12 cellular contexts compared by ENCODE assay signal in the genomic region with DNA sequence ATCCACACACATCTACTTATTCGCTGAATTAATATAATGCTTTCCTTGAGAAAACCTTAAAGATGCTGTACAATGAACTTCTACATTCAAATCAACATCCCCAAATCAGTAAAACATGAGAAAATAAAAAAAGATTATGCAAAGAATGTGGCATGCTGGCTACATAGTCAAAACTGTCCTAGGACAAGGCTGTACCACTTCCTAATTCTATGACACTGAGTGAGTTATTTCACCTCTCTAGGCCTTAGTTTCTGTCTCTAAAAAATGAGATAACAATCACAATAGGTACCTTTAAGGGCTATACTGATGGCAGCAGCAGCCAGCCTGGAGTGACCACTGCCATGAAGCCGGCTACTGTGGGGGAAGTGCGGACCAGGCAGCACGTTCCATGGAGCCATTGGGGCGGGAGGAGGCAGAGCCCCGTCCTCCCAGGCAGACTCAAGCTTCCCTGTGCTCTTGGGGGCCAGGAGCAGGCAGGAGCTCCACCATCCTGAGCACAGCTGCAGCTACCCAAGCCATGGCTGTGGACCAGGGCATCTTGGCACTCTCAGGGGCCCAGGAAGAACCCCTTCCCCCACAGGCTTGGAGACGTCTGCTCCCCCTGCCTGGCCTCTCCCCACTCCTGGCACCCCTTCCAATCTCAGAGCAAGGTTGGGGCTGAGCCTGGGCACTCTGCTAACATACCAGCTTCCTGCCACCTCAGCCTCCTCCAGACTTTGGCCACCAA.
A peak's percentile ranks its signal among the peaks of the same experiment; 100 is the strongest.
DNase-seq lines count a peak whose midpoint lies in the region; ATAC-seq, FAIRE-seq and TF ChIP-seq lines count a peak whose summit lies in the region.
"Had no signal": no experiment of that assay in that cellular context is flagged by ENCODE, and none has a peak within 500 bp of the region (broad histone marks: within the 10 kb centered on the region; RNA-seq: fewer than 3 reads in every experiment).

No MANE protein-coding gene starts in this region.

- H3K27ac ChIP-seq in left ventricle myocardium inferior (replicated peaks) (no peak overlapping the region), HUES6 (ENCODE audit: low read depth, low read length) (peak overlapping the region; percentile 46; the same call in 1 of the 2 replicates)
- H3K27ac ChIP-seq: A549 had no signal

- ATAC-seq in left ventricle myocardium superior (no peak), HG02840 (IDR thresholded peaks at IDR 0.05; ENCODE audit: low FRiP score, unreplicated experiment) (peak; percentile 92)
- ATAC-seq: A549 had no signal

- intact Hi-C loops in left ventricle myocardium superior (cut with micrococcal nuclease) (no loop called here), left ventricle myocardium inferior (cut with micrococcal nuclease) (no loop called here)

- H3K4me3 ChIP-seq in left ventricle myocardium inferior, result no peak overlapping the region
- H3K4me3 ChIP-seq in HUES6 (ENCODE audit: low read depth, low read length), result no peak overlapping the region
- H3K4me3 ChIP-seq: A549, thoracic aorta had no signal

- no peak for TF ChIP-seq CTCF in left ventricle myocardium inferior (IDR thresholded peaks at IDR 0.05; ENCODE audit: borderline replicate concordance)

- H3K9ac ChIP-seq in HUES6 (ENCODE audit: low read length), result no peak overlapping the region

- H3K27me3 ChIP-seq in left ventricle myocardium inferior (ENCODE audit: low read depth) (no peaks in the 10 kb centered on the region), HUES6 (ENCODE audit: control insufficient read depth, insufficient read depth, low read length) (no peaks in the 10 kb centered on the region)

- no peaks in the 10 kb centered on the region for H3K9me3 ChIP-seq in left ventricle myocardium inferior (replicated peaks)
- H3K9me3 ChIP-seq in HUES6 (ENCODE audit: control insufficient read depth, insufficient read depth, low read depth, low read length), result no peaks in the 10 kb centered on the region
- H3K9me3 ChIP-seq: A549, thoracic aorta had no signal

- no peaks in the 10 kb centered on the region for H3K4me1 ChIP-seq in left ventricle myocardium inferior
- H3K4me1 ChIP-seq in HUES6 (ENCODE audit: control insufficient read depth, insufficient read depth, low read length), result peaks cover 33% of the 10 kb centered on the region
- H3K4me1 ChIP-seq: A549 had no signal

- H3K36me3 ChIP-seq in left ventricle myocardium inferior, result no peaks in the 10 kb centered on the region
- peaks cover 4% of the 10 kb centered on the region; the same call in 1 of the 2 replicates for H3K36me3 ChIP-seq in HUES6 (ENCODE audit: control insufficient read depth, insufficient read depth, low read length)
- H3K36me3 ChIP-seq: thoracic aorta had no signal

- DNase-seq in left ventricle myocardium superior, result peak; percentile 15
- DNase-seq in left ventricle myocardium inferior, result no peak
- no peak for DNase-seq in urothelium cell line (ENCODE audit: low spot score)
- no peak for DNase-seq in activated CD4-positive, alpha-beta T cell treated with anti-CD3 and anti-CD28 coated beads, Interleukin-2, amount 50 U/mL, for 4 hours
- DNase-seq in stimulated activated CD4-positive, alpha-beta T cell treated with anti-CD3 and anti-CD28 coated beads, Interleukin-4, amount 100 ng/mL, for 4 hours, result no peak
- no peak for DNase-seq in COLO829 (ENCODE audit: low spot score)
- DNase-seq: activated CD4-positive, alpha-beta T cell treated with anti-CD3 and anti-CD28 coated beads for 4 hours; small intestine had no signal

- peak; percentile 56 for FAIRE-seq in urothelium cell line (lab: Jason Lieb, UNC)
- FAIRE-seq: A549, small intestine had no signal
